8 cellular contexts compared by ENCODE assay signal in genomic region chr12:57898308-57898970, GRCh38. TPM values are rescaled to one million over a fixed set of nuclear protein-coding genes. Genes with fewer than 3 reads are reported as not detected.
DNase-seq lines count a peak whose midpoint lies in the region; ATAC-seq and TF ChIP-seq lines count a peak whose summit lies in the region.

No MANE protein-coding gene starts in this region.

- no peak for ATAC-seq in activated T-cell treated with anti-CD3 and anti-CD28 coated beads, Interleukin-2, amount 50 U/mL, for 4 hours
- ATAC-seq in HG03342 (IDR thresholded peaks at IDR 0.05; ENCODE audit: unreplicated experiment): peak; percentile 27
- peak in 1 of 2 donors; percentile 1 for ATAC-seq in activated naive CD4-positive, alpha-beta T cell treated with anti-CD3 and anti-CD28 coated beads, Interleukin-2, amount 50 U/mL, for 72 hours
- ATAC-seq in naive B cell (ENCODE audit: low read depth in 2 of 2): peak; percentile 22 to 25

- H3K36me3 Mint-ChIP-seq in activated T-cell treated with anti-CD3 and anti-CD28 coated beads, Interleukin-2, amount 50 U/mL, for 4 hours (ENCODE audit: insufficient read depth): no peaks in the 10 kb centered on the region
- H3K36me3 Mint-ChIP-seq in activated naive CD4-positive, alpha-beta T cell treated with anti-CD3 and anti-CD28 coated beads, Interleukin-2, amount 50 U/mL, for 72 hours: no peaks in the 10 kb centered on the region
- no peaks in the 10 kb centered on the region for H3K36me3 Mint-ChIP-seq in naive B cell

- no peaks in the 10 kb centered on the region for H3K27me3 Mint-ChIP-seq in activated T-cell treated with anti-CD3 and anti-CD28 coated beads, Interleukin-2, amount 50 U/mL, for 4 hours (ENCODE audit: low read depth)
- H3K27me3 Mint-ChIP-seq in naive B cell: no peaks in the 10 kb centered on the region

- peak overlapping the region; percentile 74 to 99 for H3K27ac Mint-ChIP-seq in activated naive CD4-positive, alpha-beta T cell treated with anti-CD3 and anti-CD28 coated beads, Interleukin-2, amount 50 U/mL, for 72 hours
- peak overlapping the region; percentile 99 to 100 (median 100) for H3K27ac Mint-ChIP-seq in naive B cell

- peaks cover 65% of the 10 kb centered on the region for H3K4me1 Mint-ChIP-seq in activated T-cell treated with anti-CD3 and anti-CD28 coated beads, Interleukin-2, amount 50 U/mL, for 4 hours (ENCODE audit: low read depth)
- peaks cover 46 to 62% (median 56%) of the 10 kb centered on the region in 3 donors for H3K4me1 Mint-ChIP-seq in naive B cell

- no peaks in the 10 kb centered on the region for H3K9me3 Mint-ChIP-seq in activated T-cell treated with anti-CD3 and anti-CD28 coated beads, Interleukin-2, amount 50 U/mL, for 4 hours
- H3K9me3 Mint-ChIP-seq in activated naive CD4-positive, alpha-beta T cell treated with anti-CD3 and anti-CD28 coated beads, Interleukin-2, amount 50 U/mL, for 72 hours: no peaks in the 10 kb centered on the region
- H3K9me3 Mint-ChIP-seq in naive B cell: no peaks in the 10 kb centered on the region

- H3K4me3 Mint-ChIP-seq in activated T-cell treated with anti-CD3 and anti-CD28 coated beads, Interleukin-2, amount 50 U/mL, for 4 hours: peak overlapping the region; percentile 76
- H3K4me3 Mint-ChIP-seq in naive B cell: peak overlapping the region; percentile 63 to 89 (median 84)

- DNase-seq in activated T-cell treated with anti-CD3 and anti-CD28 coated beads, Interleukin-2, amount 50 U/mL, for 4 hours: no peak
- DNase-seq in activated T-cell treated with anti-CD3 and anti-CD28 coated beads, Interleukin-2, amount 50 U/mL, for 1 hour: no peak
- DNase-seq in activated naive CD4-positive, alpha-beta T cell treated with anti-CD3 and anti-CD28 coated beads, Interleukin-2, amount 50 U/mL, for 72 hours (ENCODE audit: low spot score in 2 of 2): no peak
- DNase-seq in naive B cell (peak; percentile 58), NCI-H187 (lab: John Stamatoyannopoulos, UW) (no peak), NCI-H146 treated with DMSO at 0.1 percent for 48 hours (lab: John Stamatoyannopoulos, UW; ENCODE audit: unreplicated experiment) (no peak), erythroblast (lab: John Stamatoyannopoulos, UW) (no peak)

- no peak for TF ChIP-seq POLR2A in erythroblast (IDR thresholded peaks at IDR 0.05; ENCODE audit: low read length)

RNA-seq across cellular contexts. Expression of gene ATP23, which starts 42.9 kb away (rescaled TPM):
- 1 to 10 TPM; 3.3 to 7.0 (median 5.9) TPM for total RNA-seq in activated T-cell treated with anti-CD3 and anti-CD28 coated beads, Interleukin-2, amount 50 U/mL, for 4 hours
- 10 to 100 TPM; 15.3 to 15.5 TPM for total RNA-seq in activated naive CD4-positive, alpha-beta T cell treated with anti-CD3 and anti-CD28 coated beads, Interleukin-2, amount 50 U/mL, for 72 hours
- polyA plus RNA-seq in naive B cell (ENCODE audit: low read depth in 6 of 6): 10 to 100 TPM; 11.0 to 39.3 (median 22.4) TPM

RNA-seq across cellular contexts. Expression of gene CTDSP2, which starts 51.9 kb away (rescaled TPM):
- 10 to 100 TPM; 30.9 to 41.7 (median 35.3) TPM for total RNA-seq in activated T-cell treated with anti-CD3 and anti-CD28 coated beads, Interleukin-2, amount 50 U/mL, for 4 hours
- 100 to 1,000 TPM in 1 of 2 donors, 10 to 100 TPM in 1; 76.3 to 103 TPM for total RNA-seq in activated naive CD4-positive, alpha-beta T cell treated with anti-CD3 and anti-CD28 coated beads, Interleukin-2, amount 50 U/mL, for 72 hours
- polyA plus RNA-seq in naive B cell (ENCODE audit: low read depth in 6 of 6): 10 to 100 TPM; 44.3 to 65.3 (median 53.2) TPM

Comparison
In these comparisons a context has a peak if more than half of its experiments do, and no peak if none do; other contexts are left out.
1. ATAC-seq: peak in HG03342 (single experiment) and naive B cell (2 of 2); none in activated T-cell treated with anti-CD3 and anti-CD28 coated beads, Interleukin-2, amount 50 U/mL, for 4 hours (0 of 2).